In genomic region chr1:175388286-175388685, GRCh38 we compare ENCODE assay signal across 20 cellular contexts.
"Had no signal": no experiment of that assay in that cellular context is flagged by ENCODE, and none has a peak within 500 bp of the region (broad histone marks: within the 10 kb centered on the region; RNA-seq: fewer than 3 reads in every experiment).

No MANE protein-coding gene starts in this region.

- H3K36me3 ChIP-seq: breast epithelium, esophagus squamous epithelium, gastrocnemius medialis, pancreas, thyroid gland had no signal

- H3K27me3 ChIP-seq: breast epithelium, esophagus squamous epithelium, gastrocnemius medialis, pancreas, thyroid gland had no signal

- H3K27ac ChIP-seq: breast epithelium, coronary artery, esophagus squamous epithelium, gastrocnemius medialis, pancreas, psoas muscle, thyroid gland had no signal

- ATAC-seq: activated CD4-positive, alpha-beta T cell treated with anti-CD3 and anti-CD28 coated beads for 36 hours; gastrocnemius medialis; left ventricle myocardium superior; natural killer cell treated with Interleukin-12 subunit alpha and Interleukin-12 subunit beta and Interleukin-15 and Interleukin-18, amount 100 ng/mL, for 72 hours; pancreas; psoas muscle; right cardiac atrium had no signal

- H3K4me3 ChIP-seq: breast epithelium, coronary artery, esophagus squamous epithelium, gastrocnemius medialis, pancreas, psoas muscle, thyroid gland had no signal

- H3K4me1 ChIP-seq: breast epithelium, esophagus squamous epithelium, gastrocnemius medialis, psoas muscle, thyroid gland had no signal

- DNase-seq: activated B cell treated with CpG ODN at 0.5 μM for 24 hours; activated CD4-positive, alpha-beta memory T cell treated with anti-CD3 and anti-CD28 coated beads for 36 hours; activated CD4-positive, alpha-beta T cell treated with anti-CD3 and anti-CD28 coated beads for 36 hours; activated naive CD4-positive, alpha-beta T cell treated with Interleukin-2 at 50 U/mL for 16 hours; activated naive CD8-positive, alpha-beta T cell treated with anti-CD3 and anti-CD28 coated beads for 36 hours; activated T-cell treated with anti-CD3 and anti-CD28 coated beads, Interleukin-2, amount 50 U/mL, for 48 hours; endodermal cell; esophagus squamous epithelium; gastrocnemius medialis; head of caudate nucleus; left ventricle myocardium superior; mammary epithelial cell; pancreas; psoas muscle; right cardiac atrium; stimulated activated CD4-positive, alpha-beta T cell treated with anti-CD3 and anti-CD28 coated beads, Interleukin-12 subunit alpha, Interleukin-12 subunit beta, amount 100 ng/mL, for 4 hours; thyroid gland had no signal

- H3K9me3 ChIP-seq: breast epithelium, esophagus squamous epithelium, gastrocnemius medialis, pancreas, psoas muscle, thyroid gland had no signal
